In the genomic region with DNA sequence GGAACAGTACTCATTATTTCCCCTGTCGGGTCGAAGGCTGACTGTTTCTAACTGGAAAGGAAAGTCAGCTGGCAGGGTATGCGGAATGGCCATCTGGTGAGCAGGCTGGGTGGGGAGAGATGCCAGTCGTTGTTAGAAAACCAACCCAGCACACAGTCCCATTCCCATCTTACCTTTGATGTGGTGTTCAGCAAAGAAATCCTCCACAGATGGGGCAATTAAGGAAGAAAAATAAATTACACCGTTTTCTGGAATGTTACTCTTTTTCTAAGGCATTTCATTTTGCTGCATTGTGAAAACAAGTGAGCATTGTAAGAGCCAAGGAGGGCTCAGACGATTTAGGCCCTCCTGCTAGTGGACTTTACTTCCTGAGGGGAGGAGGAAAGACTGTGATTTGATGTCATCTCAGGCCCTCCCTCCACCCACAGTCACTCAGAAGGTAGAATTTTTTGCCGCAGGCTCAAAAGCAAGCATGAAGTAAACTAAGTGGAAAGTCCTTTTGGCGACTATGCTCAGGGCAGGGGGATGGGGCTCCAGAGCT, we compare ENCODE assay signal across 9 cellular contexts. TPM values are rescaled to one million over a fixed set of nuclear protein-coding genes. Genes with fewer than 3 reads are reported as not detected.
DNase-seq lines count a peak whose midpoint lies in the region; ATAC-seq, FAIRE-seq and TF ChIP-seq lines count a peak whose summit lies in the region.
"Had no signal": no experiment of that assay in that cellular context is flagged by ENCODE, and none has a peak within 500 bp of the region (broad histone marks: within the 10 kb centered on the region; RNA-seq: fewer than 3 reads in every experiment).

A gene (minus strand): TSS at position 335 of the 541 bp plus-strand sequence. CDS start 1,703 bp downstream, outside the sequence.

- peak within 1 kb of the TSS; percentile 58 for H3K4me3 Mint-ChIP-seq in Caco-2 (ENCODE audit: unreplicated experiment)

- intact Hi-C loops in Caco-2 (cut with micrococcal nuclease; ENCODE audit: unreplicated experiment) (loop anchor here (5.0 kb wide), 2 partner anchors 33 to 53 kb away; a partner anchor contains a TSS), pancreas (cut with DNase I) (no loop called here)

- peak within 1 kb of the TSS; percentile 46 for H3K27ac Mint-ChIP-seq in Caco-2 (ENCODE audit: unreplicated experiment)

- peak within 1 kb of the TSS; percentile 11; the same call in 1 of the 2 replicates for H3K4me3 ChIP-seq in Caco-2 (ENCODE audit: low read depth, low read length)
- peak within 1 kb of the TSS; percentile 76 for H3K4me3 ChIP-seq in SK-N-MC
- H3K4me3 ChIP-seq in foreskin fibroblast (ENCODE audit: low read depth in 1 of 2, low read length in 2 of 2): peak within 1 kb of the TSS; percentile 30 to 41
- H3K4me3 ChIP-seq in pancreas: no peak within 1 kb of the TSS

- DNase-seq in Caco-2 (peak; percentile 45 to 54), SK-N-MC (ENCODE audit: low read depth, low spot score) (peak; percentile 65), foreskin fibroblast (peak; percentile 62 to 81), pancreas (no peak), NCI-H345 treated with DMSO at 0.1 percent for 48 hours (lab: John Stamatoyannopoulos, UW; ENCODE audit: unreplicated experiment) (no peak), NCI-H1417 (lab: John Stamatoyannopoulos, UW) (no peak), DMS53 treated with DMSO at 0.1 percent for 48 hours (lab: John Stamatoyannopoulos, UW; ENCODE audit: unreplicated experiment) (no peak)
- DNase-seq: activated CD4-positive, CD25-positive, alpha-beta regulatory T cell treated with anti-CD3 and anti-CD28 coated beads, Interleukin-2, amount 50 U/mL, for 72 hours had no signal

- peak within 1 kb of the TSS; percentile 49 for H3K9ac ChIP-seq in SK-N-MC (ENCODE audit: insufficient read length)

- H3K27ac ChIP-seq in SK-N-MC (peak within 1 kb of the TSS; percentile 87), pancreas (no peak within 1 kb of the TSS)

- H3K4me1 Mint-ChIP-seq in Caco-2 (ENCODE audit: low read depth, unreplicated experiment): peaks cover 19% of the 10 kb centered on the region

- WGBS in pancreas, 2 donors: 48 to 52% methylated on average over 8 of the region's 8 CpGs

- H3K4me1 ChIP-seq in Caco-2: peaks cover 47% of the 10 kb centered on the region
- H3K4me1 ChIP-seq in pancreas: peaks cover 0 to 3% (median 0%) of the 10 kb centered on the region in 3 donors

- no peaks in the 10 kb centered on the region for H3K27me3 Mint-ChIP-seq in Caco-2 (ENCODE audit: insufficient read depth, unreplicated experiment)

- TF ChIP-seq CTCF in Caco-2 (IDR thresholded peaks at IDR 0.05; ENCODE audit: insufficient read depth in 1 of 2, low read depth in 1 of 2, low read length in 1 of 2, severe bottlenecking in 1 of 2, unreplicated experiment in 1 of 2) (no peak), foreskin fibroblast (IDR thresholded peaks at IDR 0.05; ENCODE audit: low read depth, low read length) (no peak), pancreas (IDR thresholded peaks at IDR 0.05) (no peak)

- H3K36me3 Mint-ChIP-seq in Caco-2 (ENCODE audit: insufficient read depth, unreplicated experiment): peaks cover 4% of the 10 kb centered on the region

- H3K36me3 ChIP-seq in Caco-2 (ENCODE audit: control insufficient read depth, insufficient read depth, low read length): no peaks in the 10 kb centered on the region
- H3K36me3 ChIP-seq in SK-N-MC (ENCODE audit: insufficient read depth, low read length): peaks cover 3% of the 10 kb centered on the region; the same call in 1 of the 2 replicates
- H3K36me3 ChIP-seq in pancreas: no peaks in the 10 kb centered on the region

- no peak for FAIRE-seq in pancreas (lab: Jason Lieb, UNC)

- CTCF ChIA-PET in Caco-2 (lab: Charles Lee): interaction anchor here (1.8 kb wide), 1 partner anchor 105 kb away, joined by 4 read pairs; no protein-coding TSS in a partner anchor

- POLR2A ChIA-PET in Caco-2 (lab: Charles Lee): interaction anchor here (1.0 kb wide), 1 partner anchor 52 kb away, joined by 4 read pairs; a partner anchor contains a TSS

- H3K9me3 ChIP-seq in Caco-2 (no peaks in the 10 kb centered on the region), SK-N-MC (ENCODE audit: low read depth, low read length) (no peaks in the 10 kb centered on the region), pancreas (no peaks in the 10 kb centered on the region)

- BruUV-seq in Caco-2 (replicated peaks; lab: Mats Ljungman, UMichigan): no TSS peak

- peak in 3 of 4 donors; percentile 44 to 58 (median 48) for ATAC-seq in pancreas
- no peak for ATAC-seq in GM18498 (IDR thresholded peaks at IDR 0.05; ENCODE audit: unreplicated experiment)

- H3K9me3 Mint-ChIP-seq in Caco-2 (ENCODE audit: unreplicated experiment): no peaks in the 10 kb centered on the region

- H3K27me3 ChIP-seq in Caco-2 (replicated peaks; ENCODE audit: control insufficient read depth, insufficient read depth, low read length): no peaks in the 10 kb centered on the region
- no peaks in the 10 kb centered on the region for H3K27me3 ChIP-seq in pancreas

RNA-seq across cellular contexts. Expression of the gene that starts here (rescaled TPM):
- total RNA-seq in Caco-2 (2022) (7.6 and 9.3 TPM in 2 replicates), pancreas (1 to 10 TPM in 2 of 6 donors, under 1 TPM in 4; 0.32 to 1.8 (median 0.71) TPM)
- polyA plus RNA-seq in pancreas: under 1 TPM; 0.52 to 0.53 TPM

Comparison
In these comparisons a context has a peak if more than half of its experiments do, and no peak if none do; other contexts are left out.
1. DNase-seq: peak in Caco-2 (2 of 2), SK-N-MC (single experiment) and foreskin fibroblast (2 of 2); none in pancreas (0 of 6), NCI-H345 treated with DMSO at 0.1 percent for 48 hours (single experiment), NCI-H1417 (0 of 3) and DMS53 treated with DMSO at 0.1 percent for 48 hours (single experiment).
2. H3K4me3 ChIP-seq: peak in Caco-2 (single experiment), SK-N-MC (single experiment) and foreskin fibroblast (2 of 2); none in pancreas (0 of 4).